16 cellular contexts compared by ENCODE assay signal in the genomic region with DNA sequence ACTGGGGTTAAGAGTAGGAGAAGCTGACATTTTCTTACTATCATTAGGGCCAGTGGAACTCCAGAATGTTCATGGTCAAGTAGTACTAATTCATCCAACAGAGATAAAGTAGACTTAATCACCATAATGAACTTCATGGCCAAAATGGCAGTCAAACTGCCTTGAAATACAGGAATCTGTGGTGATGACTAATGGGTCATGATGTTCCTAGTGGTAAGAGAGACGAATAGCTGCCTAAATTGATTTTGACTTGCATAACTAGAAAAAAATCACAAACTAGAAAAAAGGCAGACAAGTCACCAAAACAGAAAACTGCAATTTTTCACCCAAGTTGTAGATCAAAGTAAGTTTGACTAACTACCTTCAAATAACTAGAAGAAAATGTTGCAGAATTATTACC.
DNase-seq lines count a peak whose midpoint lies in the region; TF ChIP-seq lines count a peak whose summit lies in the region.
"Had no signal": no experiment of that assay in that cellular context is flagged by ENCODE, and none has a peak within 500 bp of the region (broad histone marks: within the 10 kb centered on the region; RNA-seq: fewer than 3 reads in every experiment).

No MANE protein-coding gene starts in this region.

- H3F3A ChIP-seq in PC-9 (ENCODE audit: insufficient read depth, low read depth): no peaks in the 10 kb centered on the region

- POLR2A ChIA-PET in PC-9 (lab: Charles Lee; ENCODE audit: unreplicated experiment): no interaction called here

- no peaks in the 10 kb centered on the region for H3K9me2 ChIP-seq in PC-9 (ENCODE audit: insufficient read depth)

- H3K27me3 ChIP-seq in ascending aorta (no peaks in the 10 kb centered on the region), suprapubic skin (no peaks in the 10 kb centered on the region), PC-9 (ENCODE audit: insufficient read depth, low read depth) (no peaks in the 10 kb centered on the region)
- H3K27me3 ChIP-seq: BE2C had no signal

- H3K4me2 ChIP-seq in PC-9: no peak overlapping the region

- no peak for TF ChIP-seq CTCF in astrocyte of the cerebellum (IDR thresholded peaks at IDR 0.05; ENCODE audit: low read depth, low read length, missing control alignments)
- no peak for TF ChIP-seq CTCF in fibroblast of pulmonary artery (IDR thresholded peaks at IDR 0.05; ENCODE audit: low read length, missing control alignments)
- no peak for TF ChIP-seq CTCF in ascending aorta (IDR thresholded peaks at IDR 0.05)
- TF ChIP-seq CTCF in suprapubic skin (IDR thresholded peaks at IDR 0.05): no peak
- TF ChIP-seq CTCF in PC-9 (conservative IDR thresholded peaks at IDR 0.05): no peak

- H3K4me3 ChIP-seq in astrocyte of the cerebellum (ENCODE audit: low read depth, low read length) (no peak overlapping the region), fibroblast of pulmonary artery (replicated peaks; ENCODE audit: low read depth, low read length) (no peak overlapping the region), ascending aorta (no peak overlapping the region), suprapubic skin (no peak overlapping the region), PC-9 (no peak overlapping the region)

- no peaks in the 10 kb centered on the region for H3K9me3 ChIP-seq in ascending aorta
- no peaks in the 10 kb centered on the region for H3K9me3 ChIP-seq in suprapubic skin
- no peaks in the 10 kb centered on the region for H3K9me3 ChIP-seq in PC-9 (ENCODE audit: insufficient read depth, low read depth)
- H3K9me3 ChIP-seq: BE2C had no signal

- H3K4me1 ChIP-seq in ascending aorta (no peaks in the 10 kb centered on the region), suprapubic skin (no peaks in the 10 kb centered on the region), PC-9 (replicated peaks; ENCODE audit: insufficient read depth) (no peaks in the 10 kb centered on the region)
- H3K4me1 ChIP-seq: BE2C had no signal

- in situ Hi-C loops in astrocyte of the cerebellum (cut with HindIII; ENCODE audit: low sequenced_read_pairs): no loop called here

- DNase-seq in LHCN-M2 (ENCODE audit: low read depth): peak; percentile 56
- peak; percentile 4 for DNase-seq in astrocyte of the cerebellum (ENCODE audit: low read depth)
- DNase-seq in fibroblast of pulmonary artery (ENCODE audit: low read depth): peak; percentile 17
- peak; percentile 10 for DNase-seq in stromal cell of bone marrow (ENCODE audit: low read depth)
- no peak for DNase-seq in ascending aorta (ENCODE audit: low spot score in 2 of 2)
- no peak for DNase-seq in NCI-H69 (lab: John Stamatoyannopoulos, UW)
- DNase-seq in suprapubic skin (ENCODE audit: low spot score in 2 of 2): no peak
- no peak for DNase-seq in PC-9
- DNase-seq: BE2C; Calu3; CD4-positive, alpha-beta T cell; DMS53; KBM-7; NCI-H1436; NCI-H2029 treated with DMSO at 0.1 percent for 48 hours; NCI-H2171 treated with DMSO at 0.1 percent for 48 hours had no signal

- no peaks in the 10 kb centered on the region for H4K20me1 ChIP-seq in PC-9 (ENCODE audit: insufficient read depth)

- no peak for TF ChIP-seq POLR2A in suprapubic skin (IDR thresholded peaks at IDR 0.05)

- CTCF ChIA-PET in PC-9 (lab: Charles Lee): no interaction called here

- intact Hi-C loops in ascending aorta (cut with DNase I) (no loop called here), PC-9 (cut with micrococcal nuclease; ENCODE audit: unreplicated experiment) (no loop called here)

- H2AFZ ChIP-seq in PC-9: no peak overlapping the region

- H3K36me3 ChIP-seq in ascending aorta (no peaks in the 10 kb centered on the region), suprapubic skin (no peaks in the 10 kb centered on the region), PC-9 (ENCODE audit: low read depth) (no peaks in the 10 kb centered on the region)
- H3K36me3 ChIP-seq: BE2C had no signal

- no peak for TF ChIP-seq EP300 in suprapubic skin (IDR thresholded peaks at IDR 0.05)

- 36% methylated on average over 1 of the region's 1 CpG for WGBS in suprapubic skin

- BruUV-seq in PC-9 (replicated peaks; lab: Mats Ljungman, UMichigan): no TSS peak

- H3K79me2 ChIP-seq in PC-9 (ENCODE audit: low read depth): no peaks in the 10 kb centered on the region

- no peak overlapping the region for H3K27ac ChIP-seq in ascending aorta
- H3K27ac ChIP-seq in suprapubic skin: no peak overlapping the region
- H3K27ac ChIP-seq in PC-9: no peak overlapping the region

Comparison
In these comparisons a context has a peak if more than half of its experiments do, and no peak if none do; other contexts are left out.
1. DNase-seq: peak in LHCN-M2 (single experiment), astrocyte of the cerebellum (single experiment), fibroblast of pulmonary artery (single experiment) and stromal cell of bone marrow (single experiment); none in ascending aorta (0 of 2), NCI-H69 (single experiment), suprapubic skin (0 of 2) and PC-9 (0 of 2).